Comparison of ENCODE assay signal across 14 cellular contexts in genomic region chr19:6292006-6292405, GRCh38. TPM values are rescaled to one million over a fixed set of nuclear protein-coding genes. Genes with fewer than 3 reads are reported as not detected.
DNase-seq lines count a peak whose midpoint lies in the region; ATAC-seq and TF ChIP-seq lines count a peak whose summit lies in the region.
"Had no signal": no experiment of that assay in that cellular context is flagged by ENCODE, and none has a peak within 500 bp of the region (broad histone marks: within the 10 kb centered on the region; RNA-seq: fewer than 3 reads in every experiment).

No MANE protein-coding gene starts in this region.

- no peak overlapping the region for H3K4me2 ChIP-seq in OCI-LY7 (ENCODE audit: low read length)

- H3K27ac Mint-ChIP-seq in activated CD8-positive, alpha-beta T cell treated with anti-CD3 and anti-CD28 coated beads for 36 hours: no peak overlapping the region
- no peak overlapping the region for H3K27ac Mint-ChIP-seq in activated CD8-positive, alpha-beta T cell treated with anti-CD3 and anti-CD28 coated beads, Interleukin-2, amount 10 ng/mL, durations not matched to agents 7 days and 5 days
- no peak overlapping the region for H3K27ac Mint-ChIP-seq in activated naive CD8-positive, alpha-beta T cell treated with anti-CD3 and anti-CD28 coated beads for 36 hours
- no peak overlapping the region for H3K27ac Mint-ChIP-seq in activated CD4-positive, alpha-beta memory T cell treated with anti-CD3 and anti-CD28 coated beads for 36 hours

- H3K9ac ChIP-seq in skeletal muscle tissue (ENCODE audit: low read depth in 1 of 3, low read length in 3 of 3): no peak overlapping the region

- H3K9me3 ChIP-seq in OCI-LY7 (ENCODE audit: low read length): peaks cover 26% of the 10 kb centered on the region
- H3K9me3 ChIP-seq in skeletal muscle tissue (ENCODE audit: control insufficient read depth in 3 of 3, low read length in 3 of 3): peaks cover 19 to 20% (median 19%) of the 10 kb centered on the region in 3 donors

- H3K27ac ChIP-seq in OCI-LY7 (ENCODE audit: low read depth, low read length, poor library complexity, severe bottlenecking): no peak overlapping the region
- no peak overlapping the region for H3K27ac ChIP-seq in skeletal muscle tissue (ENCODE audit: low read depth, low read length)
- no peak overlapping the region for H3K27ac ChIP-seq in caudate nucleus (ENCODE audit: low read depth, low read length)

- H4K20me1 ChIP-seq in OCI-LY7 (ENCODE audit: insufficient read depth, low read length): no peaks in the 10 kb centered on the region

- no peaks in the 10 kb centered on the region for H3K79me2 ChIP-seq in OCI-LY7 (ENCODE audit: insufficient read depth, low read depth, low read length)

- ATAC-seq in activated CD8-positive, alpha-beta T cell treated with anti-CD3 and anti-CD28 coated beads for 36 hours: no peak
- ATAC-seq in activated CD8-positive, alpha-beta T cell treated with anti-CD3 and anti-CD28 coated beads, Interleukin-2, amount 10 ng/mL, durations not matched to agents 7 days and 5 days: no peak

- peaks cover 17% of the 10 kb centered on the region for H3K36me3 Mint-ChIP-seq in activated CD8-positive, alpha-beta T cell treated with anti-CD3 and anti-CD28 coated beads for 36 hours (ENCODE audit: low read depth)
- peaks cover 8% of the 10 kb centered on the region for H3K36me3 Mint-ChIP-seq in activated CD8-positive, alpha-beta T cell treated with anti-CD3 and anti-CD28 coated beads, Interleukin-2, amount 10 ng/mL, durations not matched to agents 7 days and 5 days (ENCODE audit: low read depth)
- H3K36me3 Mint-ChIP-seq in activated naive CD8-positive, alpha-beta T cell treated with anti-CD3 and anti-CD28 coated beads for 36 hours: peaks cover 15% of the 10 kb centered on the region
- peaks cover 17% of the 10 kb centered on the region for H3K36me3 Mint-ChIP-seq in activated CD4-positive, alpha-beta memory T cell treated with anti-CD3 and anti-CD28 coated beads for 36 hours

- H3K9me3 Mint-ChIP-seq in activated CD8-positive, alpha-beta T cell treated with anti-CD3 and anti-CD28 coated beads for 36 hours: peaks cover 49% of the 10 kb centered on the region
- peaks cover 50% of the 10 kb centered on the region for H3K9me3 Mint-ChIP-seq in activated CD8-positive, alpha-beta T cell treated with anti-CD3 and anti-CD28 coated beads, Interleukin-2, amount 10 ng/mL, durations not matched to agents 7 days and 5 days (ENCODE audit: insufficient read depth)
- peaks cover 34% of the 10 kb centered on the region for H3K9me3 Mint-ChIP-seq in activated naive CD8-positive, alpha-beta T cell treated with anti-CD3 and anti-CD28 coated beads for 36 hours
- H3K9me3 Mint-ChIP-seq in activated CD4-positive, alpha-beta memory T cell treated with anti-CD3 and anti-CD28 coated beads for 36 hours: peaks cover 66% of the 10 kb centered on the region

- no peak overlapping the region for H3K4me3 Mint-ChIP-seq in activated CD8-positive, alpha-beta T cell treated with anti-CD3 and anti-CD28 coated beads for 36 hours
- H3K4me3 Mint-ChIP-seq in activated CD8-positive, alpha-beta T cell treated with anti-CD3 and anti-CD28 coated beads, Interleukin-2, amount 10 ng/mL, durations not matched to agents 7 days and 5 days: no peak overlapping the region
- H3K4me3 Mint-ChIP-seq in activated naive CD8-positive, alpha-beta T cell treated with anti-CD3 and anti-CD28 coated beads for 36 hours: no peak overlapping the region
- no peak overlapping the region for H3K4me3 Mint-ChIP-seq in activated CD4-positive, alpha-beta memory T cell treated with anti-CD3 and anti-CD28 coated beads for 36 hours

- intact Hi-C loops in activated CD8-positive, alpha-beta T cell treated with anti-CD3 and anti-CD28 coated beads for 36 hours (cut with micrococcal nuclease): no loop called here
- intact Hi-C loops in OCI-LY7 (cut with micrococcal nuclease; ENCODE audit: unreplicated experiment): no loop called here
- intact Hi-C loops in activated CD4-positive, alpha-beta memory T cell treated with anti-CD3 and anti-CD28 coated beads for 36 hours (cut with micrococcal nuclease): no loop called here

- no peaks in the 10 kb centered on the region for H3K9me2 ChIP-seq in OCI-LY7 (ENCODE audit: insufficient read depth, low read length)

- no TSS peak for BruUV-seq in OCI-LY7 (replicated peaks; lab: Mats Ljungman, UMichigan)

- H3K27me3 ChIP-seq in skeletal muscle tissue (ENCODE audit: control insufficient read depth in 3 of 3, insufficient read depth in 3 of 3, low read length in 3 of 3): no peaks in the 10 kb centered on the region

- CTCF ChIA-PET in activated CD8-positive, alpha-beta T cell treated with anti-CD3 and anti-CD28 coated beads for 36 hours (lab: Charles Lee): no interaction called here
- CTCF ChIA-PET in activated CD8-positive, alpha-beta T cell treated with anti-CD3 and anti-CD28 coated beads, Interleukin-2, amount 10 ng/mL, durations not matched to agents 7 days and 5 days (lab: Charles Lee): no interaction called here
- CTCF ChIA-PET in OCI-LY7 (lab: Charles Lee; ENCODE audit: unreplicated experiment): no interaction called here
- CTCF ChIA-PET in activated CD4-positive, alpha-beta memory T cell treated with anti-CD3 and anti-CD28 coated beads for 36 hours (lab: Charles Lee): no interaction called here

- H2AFZ ChIP-seq in OCI-LY7 (ENCODE audit: low read length): no peak overlapping the region

- no peak for TF ChIP-seq CTCF in activated CD8-positive, alpha-beta T cell treated with anti-CD3 and anti-CD28 coated beads for 36 hours (IDR thresholded peaks at IDR 0.05)
- TF ChIP-seq CTCF in OCI-LY7 (conservative IDR thresholded peaks at IDR 0.05; ENCODE audit: low read length): no peak

- H3K4me1 Mint-ChIP-seq in activated CD8-positive, alpha-beta T cell treated with anti-CD3 and anti-CD28 coated beads for 36 hours (ENCODE audit: low read depth): no peaks in the 10 kb centered on the region
- H3K4me1 Mint-ChIP-seq in activated CD8-positive, alpha-beta T cell treated with anti-CD3 and anti-CD28 coated beads, Interleukin-2, amount 10 ng/mL, durations not matched to agents 7 days and 5 days (ENCODE audit: low read depth): no peaks in the 10 kb centered on the region
- no peaks in the 10 kb centered on the region for H3K4me1 Mint-ChIP-seq in activated naive CD8-positive, alpha-beta T cell treated with anti-CD3 and anti-CD28 coated beads for 36 hours
- no peaks in the 10 kb centered on the region for H3K4me1 Mint-ChIP-seq in activated CD4-positive, alpha-beta memory T cell treated with anti-CD3 and anti-CD28 coated beads for 36 hours (ENCODE audit: low read depth)

- H3K4me3 ChIP-seq in OCI-LY7 (ENCODE audit: low read depth, low read length, poor library complexity, severe bottlenecking): no peak overlapping the region
- peak overlapping the region in 2 of 3 donors; percentile 17 to 45 for H3K4me3 ChIP-seq in skeletal muscle tissue (ENCODE audit: low read length in 3 of 3)

- H3K27me3 Mint-ChIP-seq in activated CD8-positive, alpha-beta T cell treated with anti-CD3 and anti-CD28 coated beads for 36 hours: peaks cover 1% of the 10 kb centered on the region
- H3K27me3 Mint-ChIP-seq in activated CD8-positive, alpha-beta T cell treated with anti-CD3 and anti-CD28 coated beads, Interleukin-2, amount 10 ng/mL, durations not matched to agents 7 days and 5 days (ENCODE audit: low read depth): no peaks in the 10 kb centered on the region
- no peaks in the 10 kb centered on the region for H3K27me3 Mint-ChIP-seq in activated naive CD8-positive, alpha-beta T cell treated with anti-CD3 and anti-CD28 coated beads for 36 hours
- no peaks in the 10 kb centered on the region for H3K27me3 Mint-ChIP-seq in activated CD4-positive, alpha-beta memory T cell treated with anti-CD3 and anti-CD28 coated beads for 36 hours

- DNase-seq in activated CD8-positive, alpha-beta T cell treated with anti-CD3 and anti-CD28 coated beads for 36 hours: peak; percentile 18
- DNase-seq in activated CD8-positive, alpha-beta T cell treated with anti-CD3 and anti-CD28 coated beads, Interleukin-2, amount 10 ng/mL, durations not matched to agents 7 days and 5 days: no peak
- peak; percentile 59 for DNase-seq in OCI-LY7 (ENCODE audit: low spot score)
- DNase-seq in dermis blood vessel endothelial cell: peak; percentile 24
- no peak for DNase-seq in activated naive CD8-positive, alpha-beta T cell treated with anti-CD3 and anti-CD28 coated beads for 36 hours
- no peak for DNase-seq in caudate nucleus (lab: John Stamatoyannopoulos, UW)
- no peak for DNase-seq in activated CD4-positive, alpha-beta memory T cell treated with anti-CD3 and anti-CD28 coated beads for 36 hours
- DNase-seq: NCI-H2107, NCI-H748 treated with DMSO at 0.1 percent for 48 hours, SIG-M5 had no signal

- H3K4me1 ChIP-seq in OCI-LY7 (ENCODE audit: insufficient read depth, low read length, poor library complexity, severe bottlenecking) (no peaks in the 10 kb centered on the region), skeletal muscle tissue (ENCODE audit: control insufficient read depth in 3 of 3, insufficient read depth in 3 of 3, low read length in 3 of 3) (no peaks in the 10 kb centered on the region)

- H3K36me3 ChIP-seq in OCI-LY7 (ENCODE audit: insufficient read depth, low read length): no peaks in the 10 kb centered on the region
- no peaks in the 10 kb centered on the region for H3K36me3 ChIP-seq in skeletal muscle tissue (ENCODE audit: control insufficient read depth in 3 of 3, insufficient read depth in 3 of 3, low read length in 3 of 3)

- POLR2A ChIA-PET in activated CD8-positive, alpha-beta T cell treated with anti-CD3 and anti-CD28 coated beads for 36 hours (lab: Charles Lee): no interaction called here
- POLR2A ChIA-PET in activated CD8-positive, alpha-beta T cell treated with anti-CD3 and anti-CD28 coated beads, Interleukin-2, amount 10 ng/mL, durations not matched to agents 7 days and 5 days (lab: Charles Lee): no interaction called here
- POLR2A ChIA-PET in OCI-LY7 (lab: Charles Lee): no interaction called here
- POLR2A ChIA-PET in activated CD4-positive, alpha-beta memory T cell treated with anti-CD3 and anti-CD28 coated beads for 36 hours (lab: Charles Lee): no interaction called here

RNA-seq across cellular contexts. Expression of gene MLLT1, which starts 12.2 kb away (rescaled TPM):
- 10 to 100 TPM; 41.4 to 44.6 TPM for total RNA-seq in activated CD8-positive, alpha-beta T cell treated with anti-CD3 and anti-CD28 coated beads for 36 hours
- 10 to 100 TPM; 37.3 to 48.7 TPM for total RNA-seq in activated CD8-positive, alpha-beta T cell treated with anti-CD3 and anti-CD28 coated beads, Interleukin-2, amount 10 ng/mL, durations not matched to agents 7 days and 5 days
- total RNA-seq in OCI-LY7 (2014; rRNA removed; shearing (Covaris generic)): 14.3 and 17.5 TPM in 2 replicates
- total RNA-seq in OCI-LY7 (2022) (55.5 and 56.0 TPM in 2 replicates), dermis blood vessel endothelial cell (5.1 and 13.2 TPM in 2 replicates), skeletal muscle tissue (2.6 TPM)
- 10 to 100 TPM; 55.2 to 56.8 TPM for total RNA-seq in activated naive CD8-positive, alpha-beta T cell treated with anti-CD3 and anti-CD28 coated beads for 36 hours
- total RNA-seq in activated CD4-positive, alpha-beta memory T cell treated with anti-CD3 and anti-CD28 coated beads for 36 hours: 10 to 100 TPM; 35.7 to 37.9 TPM

RNA-seq across cellular contexts. Expression of gene ACER1, which starts 41.4 kb away (rescaled TPM):
- total RNA-seq in activated CD8-positive, alpha-beta T cell treated with anti-CD3 and anti-CD28 coated beads for 36 hours: not detected
- under 1 TPM; 0.26 to 0.29 TPM for total RNA-seq in activated CD8-positive, alpha-beta T cell treated with anti-CD3 and anti-CD28 coated beads, Interleukin-2, amount 10 ng/mL, durations not matched to agents 7 days and 5 days
- total RNA-seq in OCI-LY7 (2014; rRNA removed; shearing (Covaris generic)): not detected in 2 replicates
- total RNA-seq in OCI-LY7 (2022) (not detected in 2 replicates), dermis blood vessel endothelial cell (not detected in 2 replicates), skeletal muscle tissue (0.52 TPM)
- total RNA-seq in activated naive CD8-positive, alpha-beta T cell treated with anti-CD3 and anti-CD28 coated beads for 36 hours: not detected
- under 1 TPM in 1 of 2 experiments, not detected in 1; 0.14 TPM for total RNA-seq in activated CD4-positive, alpha-beta memory T cell treated with anti-CD3 and anti-CD28 coated beads for 36 hours
- total RNA-seq: A673, Daoy, H4 had no signal

Comparison
In these comparisons a context has a peak if more than half of its experiments do, and no peak if none do; other contexts are left out.
1. DNase-seq: peak in activated CD8-positive, alpha-beta T cell treated with anti-CD3 and anti-CD28 coated beads for 36 hours (single experiment), OCI-LY7 (single experiment) and dermis blood vessel endothelial cell (single experiment); none in activated CD8-positive, alpha-beta T cell treated with anti-CD3 and anti-CD28 coated beads, Interleukin-2, amount 10 ng/mL, durations not matched to agents 7 days and 5 days (single experiment), activated naive CD8-positive, alpha-beta T cell treated with anti-CD3 and anti-CD28 coated beads for 36 hours (single experiment), caudate nucleus (0 of 61) and activated CD4-positive, alpha-beta memory T cell treated with anti-CD3 and anti-CD28 coated beads for 36 hours (single experiment).